ENCODE assay signal across 17 cellular contexts in the genomic region with DNA sequence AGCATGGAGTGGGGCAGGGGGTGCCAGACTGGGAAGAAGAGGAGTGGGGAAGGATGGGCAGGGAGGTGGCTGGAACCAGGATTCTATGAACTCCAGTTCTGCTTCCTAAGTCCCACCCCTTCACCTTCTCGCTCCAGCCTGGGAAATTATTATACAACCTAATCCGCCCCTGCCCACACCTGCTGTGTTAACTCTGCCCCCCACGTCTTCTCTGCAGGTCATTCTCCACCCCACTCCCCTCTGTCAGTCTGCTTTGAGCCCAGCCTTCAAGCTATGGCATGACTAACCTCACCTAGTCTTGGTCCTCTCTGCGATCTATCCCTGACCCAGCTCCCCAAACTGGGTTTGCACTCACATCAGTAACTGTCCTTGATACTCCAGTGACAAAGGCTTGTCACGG. TPM values are rescaled to one million over a fixed set of nuclear protein-coding genes. Genes with fewer than 3 reads are reported as not detected.
DNase-seq lines count a peak whose midpoint lies in the region; ATAC-seq and TF ChIP-seq lines count a peak whose summit lies in the region.
"Had no signal": no experiment of that assay in that cellular context is flagged by ENCODE, and none has a peak within 500 bp of the region (broad histone marks: within the 10 kb centered on the region; RNA-seq: fewer than 3 reads in every experiment).

No MANE protein-coding gene starts in this region.

- H2AFZ ChIP-seq in neuronal stem cell (ENCODE audit: low read length): no peak overlapping the region

- no peak overlapping the region for H4K8ac ChIP-seq in neuronal stem cell (ENCODE audit: low read depth, low read length)

- H3K18ac ChIP-seq in neuronal stem cell (ENCODE audit: low read length): peak overlapping the region; percentile 45

- H3K9ac ChIP-seq in neuronal stem cell (ENCODE audit: low read depth, low read length, poor library complexity): peak overlapping the region; percentile 7

- H3K27ac Mint-ChIP-seq in activated CD8-positive, alpha-beta T cell treated with anti-CD3 and anti-CD28 coated beads for 36 hours: peak overlapping the region; percentile 51
- no peak overlapping the region for H3K27ac Mint-ChIP-seq in activated CD8-positive, alpha-beta T cell treated with anti-CD3 and anti-CD28 coated beads, Interleukin-2, amount 10 ng/mL, durations not matched to agents 7 days and 5 days
- no peak overlapping the region for H3K27ac Mint-ChIP-seq in natural killer cell treated with Interleukin-12 subunit alpha and Interleukin-12 subunit beta and Interleukin-15 and Interleukin-18, amount 100 ng/mL, for 72 hours
- H3K27ac Mint-ChIP-seq: CD8-positive, alpha-beta T cell; H9 had no signal

- no peak for TF ChIP-seq CTCF in activated CD8-positive, alpha-beta T cell treated with anti-CD3 and anti-CD28 coated beads for 36 hours (IDR thresholded peaks at IDR 0.05)
- TF ChIP-seq CTCF in cardiac muscle cell (IDR thresholded peaks at IDR 0.05; ENCODE audit: low read depth, low read length) (no peak), right atrium auricular region (IDR thresholded peaks at IDR 0.05) (no peak), stomach (IDR thresholded peaks at IDR 0.05) (no peak)

- H3K27ac ChIP-seq in cardiac muscle cell (peak overlapping the region; percentile 20), right atrium auricular region (no peak overlapping the region), neuronal stem cell (replicated peaks; ENCODE audit: low read length) (no peak overlapping the region), stomach (peak overlapping the region in 4 of 5 donors; percentile 13 to 68 (median 54))
- H3K27ac ChIP-seq: 22Rv1 had no signal

- no peaks in the 10 kb centered on the region for H3K27me3 Mint-ChIP-seq in activated CD8-positive, alpha-beta T cell treated with anti-CD3 and anti-CD28 coated beads for 36 hours
- H3K27me3 Mint-ChIP-seq in activated CD8-positive, alpha-beta T cell treated with anti-CD3 and anti-CD28 coated beads, Interleukin-2, amount 10 ng/mL, durations not matched to agents 7 days and 5 days (ENCODE audit: low read depth): no peaks in the 10 kb centered on the region
- peaks cover 0 to 2% of the 10 kb centered on the region in 2 donors for H3K27me3 Mint-ChIP-seq in natural killer cell treated with Interleukin-12 subunit alpha and Interleukin-12 subunit beta and Interleukin-15 and Interleukin-18, amount 100 ng/mL, for 72 hours

- H3K4me1 ChIP-seq in cardiac muscle cell (ENCODE audit: low read depth) (peaks cover 19% of the 10 kb centered on the region), right atrium auricular region (peaks cover 5 to 26% of the 10 kb centered on the region in 2 donors), neuronal stem cell (ENCODE audit: control insufficient read depth in 2 of 2, insufficient read depth in 1 of 2, low read depth in 1 of 2, low read length in 2 of 2) (peaks cover 20 to 33% of the 10 kb centered on the region in 2 donors), stomach (peaks cover 44 to 69% (median 59%) of the 10 kb centered on the region in 4 donors)
- H3K4me1 ChIP-seq: Caco-2 had no signal

- H2BK120ac ChIP-seq in neuronal stem cell (ENCODE audit: low read depth, low read length): no peak overlapping the region

- DNase-seq in activated CD8-positive, alpha-beta T cell treated with anti-CD3 and anti-CD28 coated beads for 36 hours: no peak
- no peak for DNase-seq in activated CD8-positive, alpha-beta T cell treated with anti-CD3 and anti-CD28 coated beads, Interleukin-2, amount 10 ng/mL, durations not matched to agents 7 days and 5 days
- no peak for DNase-seq in cardiac muscle cell (ENCODE audit: low read depth in 1 of 2, low spot score in 1 of 2)
- no peak for DNase-seq in right atrium auricular region (ENCODE audit: low spot score)
- no peak for DNase-seq in neuronal stem cell (ENCODE audit: low spot score)
- DNase-seq in stomach: no peak
- DNase-seq in natural killer cell treated with Interleukin-12 subunit alpha and Interleukin-12 subunit beta and Interleukin-15 and Interleukin-18, amount 100 ng/mL, for 72 hours (ENCODE audit: low spot score): no peak
- DNase-seq: Caco-2; CD8-positive, alpha-beta T cell; DND-41; GDM1; GOT3; H9 had no signal

- no peak overlapping the region for H2AK5ac ChIP-seq in neuronal stem cell (ENCODE audit: low read depth, low read length)

- no peak overlapping the region for H2BK15ac ChIP-seq in neuronal stem cell (ENCODE audit: low read length)

- no peak overlapping the region for H3K14ac ChIP-seq in neuronal stem cell (ENCODE audit: low read length)

- CTCF ChIA-PET in activated CD8-positive, alpha-beta T cell treated with anti-CD3 and anti-CD28 coated beads for 36 hours (lab: Charles Lee): interaction anchor here (0.9 to 12.4 kb wide), 7 partner anchors 19 to 243 kb away, joined by 3 to 142 read pairs (median 7); partner anchors contain the start of gene PLEKHA6
- CTCF ChIA-PET in activated CD8-positive, alpha-beta T cell treated with anti-CD3 and anti-CD28 coated beads, Interleukin-2, amount 10 ng/mL, durations not matched to agents 7 days and 5 days (lab: Charles Lee): interaction anchor here (1.2 kb wide), 1 partner anchor 104 kb away, joined by 4 read pairs; no protein-coding TSS in a partner anchor

- H3K36me3 Mint-ChIP-seq in activated CD8-positive, alpha-beta T cell treated with anti-CD3 and anti-CD28 coated beads for 36 hours (ENCODE audit: low read depth): no peaks in the 10 kb centered on the region
- no peaks in the 10 kb centered on the region for H3K36me3 Mint-ChIP-seq in activated CD8-positive, alpha-beta T cell treated with anti-CD3 and anti-CD28 coated beads, Interleukin-2, amount 10 ng/mL, durations not matched to agents 7 days and 5 days (ENCODE audit: low read depth)
- H3K36me3 Mint-ChIP-seq in natural killer cell treated with Interleukin-12 subunit alpha and Interleukin-12 subunit beta and Interleukin-15 and Interleukin-18, amount 100 ng/mL, for 72 hours: no peaks in the 10 kb centered on the region
- H3K36me3 Mint-ChIP-seq: CD14-positive monocyte; CD8-positive, alpha-beta T cell had no signal

- no peaks in the 10 kb centered on the region for H3K4me1 Mint-ChIP-seq in activated CD8-positive, alpha-beta T cell treated with anti-CD3 and anti-CD28 coated beads for 36 hours (ENCODE audit: low read depth)
- no peaks in the 10 kb centered on the region for H3K4me1 Mint-ChIP-seq in activated CD8-positive, alpha-beta T cell treated with anti-CD3 and anti-CD28 coated beads, Interleukin-2, amount 10 ng/mL, durations not matched to agents 7 days and 5 days (ENCODE audit: low read depth)
- no peaks in the 10 kb centered on the region for H3K4me1 Mint-ChIP-seq in natural killer cell treated with Interleukin-12 subunit alpha and Interleukin-12 subunit beta and Interleukin-15 and Interleukin-18, amount 100 ng/mL, for 72 hours (ENCODE audit: low read depth in 2 of 2)

- intact Hi-C loops in activated CD8-positive, alpha-beta T cell treated with anti-CD3 and anti-CD28 coated beads for 36 hours (cut with micrococcal nuclease): no loop called here
- intact Hi-C loops in stomach (cut with DNase I; ENCODE audit: low total_unique reads): loop anchor here (5.0 kb wide), 1 partner anchor 108 kb away; no protein-coding TSS in a partner anchor

- no peaks in the 10 kb centered on the region for H3K9me3 Mint-ChIP-seq in activated CD8-positive, alpha-beta T cell treated with anti-CD3 and anti-CD28 coated beads for 36 hours
- H3K9me3 Mint-ChIP-seq in activated CD8-positive, alpha-beta T cell treated with anti-CD3 and anti-CD28 coated beads, Interleukin-2, amount 10 ng/mL, durations not matched to agents 7 days and 5 days (ENCODE audit: insufficient read depth): no peaks in the 10 kb centered on the region
- H3K9me3 Mint-ChIP-seq in natural killer cell treated with Interleukin-12 subunit alpha and Interleukin-12 subunit beta and Interleukin-15 and Interleukin-18, amount 100 ng/mL, for 72 hours: no peaks in the 10 kb centered on the region
- H3K9me3 Mint-ChIP-seq: CD14-positive monocyte; CD8-positive, alpha-beta T cell; H9 had no signal

- TF ChIP-seq POLR2A in stomach (IDR thresholded peaks at IDR 0.05): no peak

- no peak overlapping the region for H3K4me3 Mint-ChIP-seq in activated CD8-positive, alpha-beta T cell treated with anti-CD3 and anti-CD28 coated beads for 36 hours
- no peak overlapping the region for H3K4me3 Mint-ChIP-seq in activated CD8-positive, alpha-beta T cell treated with anti-CD3 and anti-CD28 coated beads, Interleukin-2, amount 10 ng/mL, durations not matched to agents 7 days and 5 days
- H3K4me3 Mint-ChIP-seq in natural killer cell treated with Interleukin-12 subunit alpha and Interleukin-12 subunit beta and Interleukin-15 and Interleukin-18, amount 100 ng/mL, for 72 hours: no peak overlapping the region
- H3K4me3 Mint-ChIP-seq: CD14-positive monocyte; CD8-positive, alpha-beta T cell; H9 had no signal

- no peak overlapping the region for H3K4ac ChIP-seq in neuronal stem cell (ENCODE audit: low read length)

- no peak overlapping the region for H3K4me2 ChIP-seq in neuronal stem cell (ENCODE audit: insufficient read depth, low read length, poor library complexity, severe bottlenecking)

- no peak for ATAC-seq in activated CD8-positive, alpha-beta T cell treated with anti-CD3 and anti-CD28 coated beads for 36 hours
- no peak for ATAC-seq in activated CD8-positive, alpha-beta T cell treated with anti-CD3 and anti-CD28 coated beads, Interleukin-2, amount 10 ng/mL, durations not matched to agents 7 days and 5 days
- ATAC-seq in HG03521 (IDR thresholded peaks at IDR 0.05; ENCODE audit: unreplicated experiment): no peak
- ATAC-seq in natural killer cell treated with Interleukin-12 subunit alpha and Interleukin-12 subunit beta and Interleukin-15 and Interleukin-18, amount 100 ng/mL, for 72 hours: no peak
- ATAC-seq: CD8-positive, alpha-beta T cell had no signal

- no peak overlapping the region for H4K91ac ChIP-seq in neuronal stem cell (ENCODE audit: low read depth, low read length, poor library complexity)

- H2BK5ac ChIP-seq in neuronal stem cell (ENCODE audit: low read length): no peak overlapping the region

- H2BK12ac ChIP-seq in neuronal stem cell (ENCODE audit: low read length): no peak overlapping the region

- H3K9me3 ChIP-seq in cardiac muscle cell (ENCODE audit: low read depth): no peaks in the 10 kb centered on the region
- no peaks in the 10 kb centered on the region for H3K9me3 ChIP-seq in right atrium auricular region
- H3K9me3 ChIP-seq in neuronal stem cell (replicated peaks in 1 of 2; ENCODE audit: control insufficient read depth in 2 of 2, insufficient read depth in 1 of 2, low read depth in 1 of 2, low read length in 2 of 2): no peaks in the 10 kb centered on the region
- H3K9me3 ChIP-seq in stomach: no peaks in the 10 kb centered on the region
- H3K9me3 ChIP-seq: Caco-2 had no signal

- no peak for TF ChIP-seq EP300 in stomach (IDR thresholded peaks at IDR 0.05)

- no peaks in the 10 kb centered on the region for H3K27me3 ChIP-seq in cardiac muscle cell
- H3K27me3 ChIP-seq in right atrium auricular region: no peaks in the 10 kb centered on the region
- no peaks in the 10 kb centered on the region for H3K27me3 ChIP-seq in neuronal stem cell (ENCODE audit: control insufficient read depth in 3 of 3, insufficient read depth in 3 of 3, low read depth in 1 of 3, low read length in 3 of 3)
- H3K27me3 ChIP-seq in stomach: no peaks in the 10 kb centered on the region

- H3K79me1 ChIP-seq in neuronal stem cell (ENCODE audit: low read depth, low read length): no peaks in the 10 kb centered on the region

- no CpG with 5 or more reads among the region's 5 CpGs for WGBS in neuronal stem cell (ENCODE audit: extremely low coverage in 2 of 2, insufficient read length in 2 of 2, insufficient replicate concordance in 1 of 2), 2 donors
- 55 to 76% (median 72%) methylated on average over 5 of the region's 5 CpGs for WGBS in stomach, 5 donors

- peaks cover 52% of the 10 kb centered on the region for H3K36me3 ChIP-seq in cardiac muscle cell
- peaks cover 53% of the 10 kb centered on the region for H3K36me3 ChIP-seq in right atrium auricular region
- peaks cover 0 to 48% of the 10 kb centered on the region in 2 donors for H3K36me3 ChIP-seq in neuronal stem cell (replicated peaks in 1 of 2; ENCODE audit: control insufficient read depth in 2 of 2, insufficient read depth in 2 of 2, low read length in 2 of 2)
- H3K36me3 ChIP-seq in stomach: peaks cover 21 to 96% (median 71%) of the 10 kb centered on the region in 4 donors

- POLR2A ChIA-PET in activated CD8-positive, alpha-beta T cell treated with anti-CD3 and anti-CD28 coated beads for 36 hours (lab: Charles Lee): interaction anchor here (1.1 kb wide), 1 partner anchor 19 kb away, joined by 3 read pairs; no protein-coding TSS in a partner anchor
- POLR2A ChIA-PET in activated CD8-positive, alpha-beta T cell treated with anti-CD3 and anti-CD28 coated beads, Interleukin-2, amount 10 ng/mL, durations not matched to agents 7 days and 5 days (lab: Charles Lee): no interaction called here

- H3K23ac ChIP-seq in neuronal stem cell (ENCODE audit: low read depth, low read length, poor library complexity): no peak overlapping the region

- H3K4me3 ChIP-seq in cardiac muscle cell: no peak overlapping the region
- H3K4me3 ChIP-seq in right atrium auricular region: no peak overlapping the region
- H3K4me3 ChIP-seq in neuronal stem cell (ENCODE audit: low read length in 2 of 2): no peak overlapping the region
- H3K4me3 ChIP-seq in stomach: no peak overlapping the region

RNA-seq across cellular contexts. Expression of gene GOLT1A, which starts 46.0 kb away (rescaled TPM):
- not detected for total RNA-seq in activated CD8-positive, alpha-beta T cell treated with anti-CD3 and anti-CD28 coated beads for 36 hours
- not detected for total RNA-seq in activated CD8-positive, alpha-beta T cell treated with anti-CD3 and anti-CD28 coated beads, Interleukin-2, amount 10 ng/mL, durations not matched to agents 7 days and 5 days
- 0.33 and 0.74 TPM in 2 replicates for total RNA-seq in cardiac muscle cell
- 2.6 and 2.8 TPM in 2 replicates for polyA plus RNA-seq in cardiac muscle cell
- not detected for total RNA-seq in right atrium auricular region
- polyA plus RNA-seq in neuronal stem cell (2013, experiment 1 of 2): 0.22 TPM
- 0.29 TPM for polyA plus RNA-seq in neuronal stem cell (2013, experiment 2 of 2)
- 1 to 10 TPM in 3 of 5 donors, not detected in 2; 1.8 to 7.1 (median 5.9) TPM for total RNA-seq in stomach
- polyA plus RNA-seq in stomach: 10 to 100 TPM in 1 of 3 donors, 1 to 10 TPM in 2; 6.6 to 16.6 (median 7.6) TPM
- total RNA-seq in natural killer cell treated with Interleukin-12 subunit alpha and Interleukin-12 subunit beta and Interleukin-15 and Interleukin-18, amount 100 ng/mL, for 72 hours: not detected
- total RNA-seq: A673; CD8-positive, alpha-beta T cell had no signal
- polyA plus RNA-seq: CD14-positive monocyte had no signal

Comparison
In these comparisons a context has a peak if more than half of its experiments do, and no peak if none do; other contexts are left out.
1. H3K27ac ChIP-seq: peak in cardiac muscle cell (single experiment) and stomach (4 of 5); none in right atrium auricular region (0 of 2) and neuronal stem cell (single experiment).